ENCODE assay signal across 1 cellular context in genomic region chr9:120877276-120878034, GRCh38.
TF ChIP-seq lines count a peak whose summit lies in the region.

No MANE protein-coding gene starts in this region.

TF ChIP-seq in A549, 52 proteins besides CTCF, POLR2A, EP300 and RAD21 (continued from another document):
- peak; percentile 71 for TF ChIP-seq MAX (IDR thresholded peaks at IDR 0.05)
